ENCODE assay signal across 11 cellular contexts in genomic region chr4:113293673-113294072, GRCh38.
DNase-seq lines count a peak whose midpoint lies in the region; ATAC-seq and TF ChIP-seq lines count a peak whose summit lies in the region.
"Had no signal": no experiment of that assay in that cellular context is flagged by ENCODE, and none has a peak within 500 bp of the region (broad histone marks: within the 10 kb centered on the region; RNA-seq: fewer than 3 reads in every experiment).

No MANE protein-coding gene starts in this region.

- peaks cover 8% of the 10 kb centered on the region for H3K4me1 ChIP-seq in hepatocyte (ENCODE audit: insufficient read depth)
- peaks cover 0 to 8% (median 0%) of the 10 kb centered on the region in 6 donors for H3K4me1 ChIP-seq in spleen

- 89% methylated on average over 4 of the region's 4 CpGs for WGBS in hepatocyte (ENCODE audit: low lambda C conversion rate, missing lambda C conversion rate)
- WGBS in spleen, 5 donors: 75 to 83% (median 79%) methylated on average over 4 of the region's 4 CpGs

- no peak overlapping the region for H2AFZ ChIP-seq in hepatocyte

- H4K20me1 ChIP-seq in hepatocyte (ENCODE audit: insufficient read depth, poor library complexity, severe bottlenecking): no peaks in the 10 kb centered on the region

- H3K27ac ChIP-seq in hepatocyte: peak overlapping the region; percentile 25
- H3K27ac ChIP-seq in spleen: peak overlapping the region in 7 of 8 donors; percentile 22 to 78 (median 60)

- no peaks in the 10 kb centered on the region for H3K9me2 ChIP-seq in hepatocyte (replicated peaks; ENCODE audit: insufficient read depth)

- H3K36me3 ChIP-seq in hepatocyte (replicated peaks; ENCODE audit: insufficient read depth, low read depth) (no peaks in the 10 kb centered on the region), spleen (no peaks in the 10 kb centered on the region)

- no peak for TF ChIP-seq POLR2A in spleen (IDR thresholded peaks at IDR 0.05)

- no peaks in the 10 kb centered on the region for H3K79me2 ChIP-seq in hepatocyte

- peak; percentile 29 for TF ChIP-seq CTCF in cardiac fibroblast (IDR thresholded peaks at IDR 0.05; ENCODE audit: low read depth, low read length)
- peak; percentile 5 for TF ChIP-seq CTCF in hepatocyte (IDR thresholded peaks at IDR 0.05; ENCODE audit: poor library complexity)
- peak in 1 of 11 experiments; percentile 5 for TF ChIP-seq CTCF in spleen (IDR thresholded peaks at IDR 0.05 in 8 of 11, conservative IDR thresholded peaks at IDR 0.05 in 3 of 11)

- no peaks in the 10 kb centered on the region for H3K27me3 ChIP-seq in hepatocyte
- H3K27me3 ChIP-seq in spleen (replicated peaks in 1 of 7): no peaks in the 10 kb centered on the region

- DNase-seq in EL (peak; percentile 9), cardiac fibroblast (ENCODE audit: low read depth in 2 of 2) (peak in 1 of 2 donors; percentile 44), hepatocyte (ENCODE audit: low spot score) (no peak), spleen (no peak), dermis blood vessel endothelial cell (no peak), RKO (ENCODE audit: low spot score) (no peak), amniotic stem cell (lab: John Stamatoyannopoulos, UW) (no peak)
- DNase-seq: CD4-positive, alpha-beta T cell; cerebellar nuclear complex; KG1 had no signal

- no peak for ATAC-seq in HG03159 (IDR thresholded peaks at IDR 0.05; ENCODE audit: unreplicated experiment)

- H3K4me3 ChIP-seq in cardiac fibroblast (replicated peaks in 1 of 2; ENCODE audit: low read depth in 2 of 2, low read length in 2 of 2): peak overlapping the region in 1 of 2 donors; percentile 26
- H3K4me3 ChIP-seq in hepatocyte: no peak overlapping the region
- peak overlapping the region in 7 of 8 donors; percentile 3 to 49 (median 24) for H3K4me3 ChIP-seq in spleen

- H3K9me3 ChIP-seq in hepatocyte (ENCODE audit: low read depth) (no peaks in the 10 kb centered on the region), spleen (no peaks in the 10 kb centered on the region)

- intact Hi-C loops in spleen (cut with DNase I; ENCODE audit: low total_unique reads): no loop called here

- H3K4me2 ChIP-seq in hepatocyte: peak overlapping the region; percentile 36
